Comparison of ENCODE assay signal across 20 cellular contexts in genomic region chr7:46809886-46810285, GRCh38.
DNase-seq lines count a peak whose midpoint lies in the region; ATAC-seq and TF ChIP-seq lines count a peak whose summit lies in the region.
"Had no signal": no experiment of that assay in that cellular context is flagged by ENCODE, and none has a peak within 500 bp of the region (broad histone marks: within the 10 kb centered on the region; RNA-seq: fewer than 3 reads in every experiment).

No MANE protein-coding gene starts in this region.

- peaks cover 5% of the 10 kb centered on the region; the same call in 1 of the 2 replicates for H3K9me2 ChIP-seq in GM23338 (ENCODE audit: insufficient read depth)

- H2BK15ac ChIP-seq in mesenchymal stem cell (ENCODE audit: low read depth, poor library complexity, severe bottlenecking), result peak overlapping the region; percentile 50

- no peaks in the 10 kb centered on the region for H3K36me3 ChIP-seq in GM23338 (ENCODE audit: insufficient read depth)
- no peaks in the 10 kb centered on the region for H3K36me3 ChIP-seq in mesenchymal stem cell (ENCODE audit: control insufficient read depth in 1 of 2, insufficient read depth in 2 of 2, low read depth in 1 of 2, low read length in 2 of 2)
- H3K36me3 ChIP-seq in trophoblast cell (ENCODE audit: control insufficient read depth in 1 of 2, insufficient read depth in 2 of 2, low read length in 2 of 2), result no peaks in the 10 kb centered on the region
- no peaks in the 10 kb centered on the region for H3K36me3 ChIP-seq in right lobe of liver
- H3K36me3 ChIP-seq in esophagus squamous epithelium, result no peaks in the 10 kb centered on the region

- H3K9me3 ChIP-seq in mesenchymal stem cell (ENCODE audit: control insufficient read depth, low read length) (no peaks in the 10 kb centered on the region), trophoblast cell (ENCODE audit: insufficient read depth, low read depth, low read length) (no peaks in the 10 kb centered on the region), right lobe of liver (no peaks in the 10 kb centered on the region), esophagus squamous epithelium (no peaks in the 10 kb centered on the region)
- H3K9me3 ChIP-seq: A549 had no signal

- H3K79me2 ChIP-seq in GM23338 (replicated peaks; ENCODE audit: insufficient read depth), result no peaks in the 10 kb centered on the region
- no peaks in the 10 kb centered on the region for H3K79me2 ChIP-seq in trophoblast cell (ENCODE audit: control insufficient read depth, insufficient read depth, low read length, poor library complexity)

- no peaks in the 10 kb centered on the region for H3K4me1 ChIP-seq in GM23338 (ENCODE audit: insufficient read depth)
- H3K4me1 ChIP-seq in mesenchymal stem cell (ENCODE audit: control insufficient read depth, insufficient read depth, low read depth, low read length), result peaks cover 10% of the 10 kb centered on the region
- peaks cover 4 to 5% of the 10 kb centered on the region in 2 experiments for H3K4me1 ChIP-seq in trophoblast cell (ENCODE audit: control insufficient read depth in 1 of 2, insufficient read depth in 2 of 2, low read length in 2 of 2)
- H3K4me1 ChIP-seq in right lobe of liver, result no peaks in the 10 kb centered on the region
- H3K4me1 ChIP-seq in esophagus squamous epithelium, result no peaks in the 10 kb centered on the region

- no peaks in the 10 kb centered on the region for H4K20me1 ChIP-seq in GM23338 (replicated peaks; ENCODE audit: insufficient read depth)

- CTCF ChIA-PET in WTC11 (lab: Charles Lee), result no interaction called here

- intact Hi-C loops in right lobe of liver (cut with DNase I), result no loop called here
- intact Hi-C loops in esophagus squamous epithelium (cut with DNase I), result no loop called here

- no peak for DNase-seq in GM23338 (ENCODE audit: low spot score)
- DNase-seq in WTC11 (ENCODE audit: low spot score), result no peak
- DNase-seq in mesenchymal stem cell, result no peak
- peak in 1 of 2 donors; percentile 23 for DNase-seq in trophoblast cell
- DNase-seq in right lobe of liver, result no peak
- DNase-seq in esophagus squamous epithelium (lab: John Stamatoyannopoulos, UW), result no peak
- DNase-seq in DMS53 (lab: John Stamatoyannopoulos, UW), result no peak
- DNase-seq: 8988T; ACHN; C1 segment of cervical spinal cord; Calu3; CD4-positive, alpha-beta memory T cell; COR-L47; DND-41; GDM1; GM23248; H9 had no signal

- H3K9ac ChIP-seq in mesenchymal stem cell (ENCODE audit: low read length), result no peak overlapping the region
- H3K9ac ChIP-seq in trophoblast cell (ENCODE audit: low read length), result no peak overlapping the region
- H3K9ac ChIP-seq: GM23248 had no signal

- H3K27me3 Mint-ChIP-seq in GM23338 (ENCODE audit: insufficient read depth, low read depth, poor library complexity) (peaks cover 6% of the 10 kb centered on the region), WTC11 (ENCODE audit: low read depth) (no peaks in the 10 kb centered on the region)
- H3K27me3 Mint-ChIP-seq: CD4-positive, alpha-beta memory T cell had no signal

- H3K14ac ChIP-seq in mesenchymal stem cell (ENCODE audit: low read length in 2 of 2) (no peak overlapping the region), trophoblast cell (ENCODE audit: low read length) (no peak overlapping the region)

- peaks cover 12% of the 10 kb centered on the region; the same call in 2 of the 3 replicates for H3K4me1 Mint-ChIP-seq in GM23338
- peaks cover 13% of the 10 kb centered on the region for H3K4me1 Mint-ChIP-seq in WTC11
- H3K4me1 Mint-ChIP-seq: CD4-positive, alpha-beta memory T cell had no signal

- H3K27ac ChIP-seq in GM23338 (ENCODE audit: low read depth) (no peak overlapping the region), mesenchymal stem cell (ENCODE audit: low read length, poor library complexity, severe bottlenecking) (no peak overlapping the region), trophoblast cell (ENCODE audit: low read depth, low read length) (no peak overlapping the region), right lobe of liver (no peak overlapping the region), esophagus squamous epithelium (no peak overlapping the region)
- H3K27ac ChIP-seq: A549, GM23248 had no signal

- H3K79me1 ChIP-seq in mesenchymal stem cell (replicated peaks; ENCODE audit: low read length, poor library complexity, severe bottlenecking) (no peaks in the 10 kb centered on the region), trophoblast cell (ENCODE audit: low read length) (no peaks in the 10 kb centered on the region)

- no peak overlapping the region for H3K4me3 Mint-ChIP-seq in GM23338
- H3K4me3 Mint-ChIP-seq in WTC11, result no peak overlapping the region
- H3K4me3 Mint-ChIP-seq: CD4-positive, alpha-beta memory T cell; H9 had no signal

- H3K36me3 Mint-ChIP-seq in GM23338 (ENCODE audit: low read depth) (no peaks in the 10 kb centered on the region), WTC11 (no peaks in the 10 kb centered on the region)
- H3K36me3 Mint-ChIP-seq: CD4-positive, alpha-beta memory T cell had no signal

- H3K9me3 Mint-ChIP-seq in GM23338 (no peaks in the 10 kb centered on the region; the same call in 2 of the 3 replicates), WTC11 (peaks cover 7% of the 10 kb centered on the region; the same call in 1 of the 2 replicates)

- TF ChIP-seq POLR2A in right lobe of liver (IDR thresholded peaks at IDR 0.05) (no peak), esophagus squamous epithelium (IDR thresholded peaks at IDR 0.05) (no peak)

- H3K23ac ChIP-seq in mesenchymal stem cell (ENCODE audit: low read length in 2 of 2) (no peak overlapping the region), trophoblast cell (ENCODE audit: low read length) (no peak overlapping the region)

- no peak overlapping the region for H2AFZ ChIP-seq in GM23338
- no peak overlapping the region for H2AFZ ChIP-seq in mesenchymal stem cell (ENCODE audit: low read depth, low read length)
- H2AFZ ChIP-seq in trophoblast cell (ENCODE audit: insufficient read depth, low read length, poor library complexity), result no peak overlapping the region
- H2AFZ ChIP-seq: GM23248 had no signal

- H3K4ac ChIP-seq in mesenchymal stem cell (ENCODE audit: low read depth in 1 of 2, low read length in 2 of 2) (peak overlapping the region; percentile 47 to 48), trophoblast cell (ENCODE audit: low read depth, low read length) (no peak overlapping the region)

- no peak overlapping the region for H3K27ac Mint-ChIP-seq in GM23338
- H3K27ac Mint-ChIP-seq in WTC11, result no peak overlapping the region
- H3K27ac Mint-ChIP-seq: H9 had no signal

- no peak overlapping the region for H4K8ac ChIP-seq in mesenchymal stem cell (ENCODE audit: low read length)
- no peak overlapping the region for H4K8ac ChIP-seq in trophoblast cell (ENCODE audit: low read depth, low read length)

- H2BK12ac ChIP-seq in mesenchymal stem cell (ENCODE audit: low read length in 2 of 2) (peak overlapping the region; percentile 84 to 87), trophoblast cell (ENCODE audit: low read length) (peak overlapping the region; percentile 59)

- no peak overlapping the region for H2BK120ac ChIP-seq in mesenchymal stem cell (ENCODE audit: low read depth, low read length)
- no peak overlapping the region for H2BK120ac ChIP-seq in trophoblast cell (ENCODE audit: insufficient read depth, low read length, poor library complexity)

- WGBS in mesenchymal stem cell, result 90% methylated on average over 4 of the region's 4 CpGs
- no CpG with 5 or more reads among the region's 4 CpGs for WGBS in trophoblast cell (ENCODE audit: extremely low coverage, insufficient coverage, insufficient read length)
- 80% methylated on average over 3 of the region's 4 CpGs for WGBS in right lobe of liver (ENCODE audit: insufficient coverage, low coverage, low lambda C conversion rate, missing lambda C conversion rate)
- WGBS in esophagus squamous epithelium, 2 donors, result 70 to 89% methylated on average over 2 to 3 of the region's 4 CpGs

- H3K18ac ChIP-seq in mesenchymal stem cell (ENCODE audit: low read depth in 1 of 2, low read length in 2 of 2), result peak overlapping the region in 1 of 2 experiments; percentile 48
- no peak overlapping the region for H3K18ac ChIP-seq in trophoblast cell (ENCODE audit: low read length)

- H2AK5ac ChIP-seq in mesenchymal stem cell (ENCODE audit: low read length, severe bottlenecking), result no peak overlapping the region
- H2AK5ac ChIP-seq in trophoblast cell (ENCODE audit: low read length), result no peak overlapping the region

- ATAC-seq in GM23338 (peak; percentile 37; the same call in 1 of the 3 replicates), WTC11 (peak; percentile 56), right lobe of liver (no peak)
- ATAC-seq: A549, GM12878, HCT116 had no signal

- H3K4me3 ChIP-seq in GM23338 (no peak overlapping the region), mesenchymal stem cell (ENCODE audit: insufficient read depth in 1 of 2, low read depth in 1 of 2, low read length in 2 of 2) (no peak overlapping the region), trophoblast cell (ENCODE audit: low read depth, low read length) (no peak overlapping the region), right lobe of liver (no peak overlapping the region), esophagus squamous epithelium (no peak overlapping the region)
- H3K4me3 ChIP-seq: A549, GM12878, GM23248 had no signal

- TF ChIP-seq CTCF in GM23338 (conservative IDR thresholded peaks at IDR 0.05; ENCODE audit: low read depth in 2 of 2) (no peak), WTC11 (IDR thresholded peaks at IDR 0.05) (no peak), right lobe of liver (IDR thresholded peaks at IDR 0.05) (no peak), esophagus squamous epithelium (IDR thresholded peaks at IDR 0.05) (no peak)

- H3F3A ChIP-seq in GM23338 (replicated peaks; ENCODE audit: low read depth), result no peaks in the 10 kb centered on the region

- H3K4me2 ChIP-seq in GM23338 (no peak overlapping the region), mesenchymal stem cell (ENCODE audit: low read length, poor library complexity, severe bottlenecking) (no peak overlapping the region), trophoblast cell (ENCODE audit: low read length) (no peak overlapping the region)
- H3K4me2 ChIP-seq: A549 had no signal

- POLR2A ChIA-PET in WTC11 (lab: Charles Lee), result no interaction called here

- no peak overlapping the region for H4K91ac ChIP-seq in mesenchymal stem cell (ENCODE audit: low read length)
- peak overlapping the region; percentile 20 for H4K91ac ChIP-seq in trophoblast cell (ENCODE audit: low read depth, low read length)

- no peaks in the 10 kb centered on the region for H3K27me3 ChIP-seq in GM23338 (ENCODE audit: insufficient read depth)
- no peaks in the 10 kb centered on the region for H3K27me3 ChIP-seq in mesenchymal stem cell (ENCODE audit: control insufficient read depth in 1 of 2, insufficient read depth in 1 of 2, low read length in 2 of 2)
- no peaks in the 10 kb centered on the region for H3K27me3 ChIP-seq in trophoblast cell (ENCODE audit: insufficient read depth, low read length)
- no peaks in the 10 kb centered on the region for H3K27me3 ChIP-seq in right lobe of liver
- no peaks in the 10 kb centered on the region for H3K27me3 ChIP-seq in esophagus squamous epithelium

- H4K12ac ChIP-seq in trophoblast cell (ENCODE audit: low read depth, low read length), result no peak overlapping the region

- H2BK5ac ChIP-seq in mesenchymal stem cell (ENCODE audit: low read depth, low read length, poor library complexity, severe bottlenecking) (no peak overlapping the region), trophoblast cell (ENCODE audit: low read depth, low read length, poor library complexity) (no peak overlapping the region)

Comparison
In these comparisons a context has a peak if more than half of its experiments do, and no peak if none do; other contexts are left out.
1. ATAC-seq: peak in GM23338 (single experiment) and WTC11 (single experiment); none in right lobe of liver (0 of 4).